22 cellular contexts compared by ENCODE assay signal in genomic region chr19:58382997-58383603, GRCh38. TPM values are rescaled to one million over a fixed set of nuclear protein-coding genes. Genes with fewer than 3 reads are reported as not detected.
DNase-seq lines count a peak whose midpoint lies in the region; ATAC-seq, FAIRE-seq and TF ChIP-seq lines count a peak whose summit lies in the region.
"Had no signal": no experiment of that assay in that cellular context is flagged by ENCODE, and none has a peak within 500 bp of the region (broad histone marks: within the 10 kb centered on the region; RNA-seq: fewer than 3 reads in every experiment).

No MANE protein-coding gene starts in this region.

- H3K27ac Mint-ChIP-seq in IgD-negative memory B cell (peak overlapping the region in 2 of 3 donors; percentile 48 to 78), astrocyte (ENCODE audit: unreplicated experiment) (no peak overlapping the region)

- no peak for ATAC-seq in GM21786 (IDR thresholded peaks at IDR 0.05; ENCODE audit: unreplicated experiment)
- ATAC-seq: GM12878, left lung had no signal

- peaks cover 24 to 33% (median 25%) of the 10 kb centered on the region in 3 donors for H3K4me1 Mint-ChIP-seq in IgD-negative memory B cell
- H3K4me1 Mint-ChIP-seq in astrocyte (ENCODE audit: low read depth, unreplicated experiment), result peaks cover 16% of the 10 kb centered on the region

- H3K27me3 ChIP-seq in astrocyte (ENCODE audit: insufficient read depth, low read length) (no peaks in the 10 kb centered on the region), osteoblast (ENCODE audit: insufficient read depth, low read length) (no peaks in the 10 kb centered on the region)
- H3K27me3 ChIP-seq in effector memory CD4-positive, alpha-beta T cell (replicated peaks; ENCODE audit: control insufficient read depth, insufficient read depth, low read length, poor library complexity, severe bottlenecking), result no peaks in the 10 kb centered on the region
- H3K27me3 ChIP-seq: left lung had no signal

- no peaks in the 10 kb centered on the region for H3K9me3 ChIP-seq in astrocyte (ENCODE audit: insufficient read depth, low read depth, low read length)
- no peaks in the 10 kb centered on the region for H3K9me3 ChIP-seq in osteoblast (ENCODE audit: low read depth, low read length)
- no peaks in the 10 kb centered on the region for H3K9me3 ChIP-seq in effector memory CD4-positive, alpha-beta T cell (ENCODE audit: control insufficient read depth, low read length)
- H3K9me3 ChIP-seq: left lung had no signal

- H3K4me1 ChIP-seq in astrocyte (ENCODE audit: insufficient read depth, low read length), result peaks cover 24% of the 10 kb centered on the region
- peaks cover 30% of the 10 kb centered on the region for H3K4me1 ChIP-seq in osteoblast (ENCODE audit: insufficient read depth, low read length)
- H3K4me1 ChIP-seq in effector memory CD4-positive, alpha-beta T cell (ENCODE audit: control insufficient read depth, insufficient read depth, low read length, poor library complexity, severe bottlenecking), result peaks cover 40% of the 10 kb centered on the region

- H3K4me2 ChIP-seq in astrocyte (ENCODE audit: low read length) (no peak overlapping the region), osteoblast (ENCODE audit: insufficient read depth, low read length) (no peak overlapping the region)

- peak overlapping the region in 2 of 4 donors; percentile 44 to 90 for H3K4me3 Mint-ChIP-seq in IgD-negative memory B cell
- peak overlapping the region; percentile 92 for H3K4me3 Mint-ChIP-seq in astrocyte (ENCODE audit: unreplicated experiment)

- H3K36me3 ChIP-seq in astrocyte (ENCODE audit: insufficient read depth, low read length), result peaks cover under 1% of the 10 kb centered on the region
- peaks cover 2% of the 10 kb centered on the region for H3K36me3 ChIP-seq in osteoblast (ENCODE audit: insufficient read depth, low read length)
- H3K36me3 ChIP-seq in effector memory CD4-positive, alpha-beta T cell (ENCODE audit: control insufficient read depth, insufficient read depth, low read length), result no peaks in the 10 kb centered on the region

- no peak for TF ChIP-seq CTCF in astrocyte (IDR thresholded peaks at IDR 0.05; ENCODE audit: insufficient read depth, low read depth, low read length)
- TF ChIP-seq CTCF in osteoblast (IDR thresholded peaks at IDR 0.05; ENCODE audit: extremely low read depth, low read depth, low read length), result no peak

- no peak overlapping the region for H3K9ac ChIP-seq in astrocyte (ENCODE audit: low read length)
- H3K9ac ChIP-seq: GM23248 had no signal

- FAIRE-seq in astrocyte (lab: Jason Lieb, UNC), result no peak
- FAIRE-seq: G401.6, GM12878 had no signal

- no peaks in the 10 kb centered on the region for H3K9me3 Mint-ChIP-seq in IgD-negative memory B cell
- no peaks in the 10 kb centered on the region for H3K9me3 Mint-ChIP-seq in astrocyte (ENCODE audit: unreplicated experiment)

- H4K20me1 ChIP-seq in astrocyte (ENCODE audit: insufficient read depth, low read length) (peaks cover 10% of the 10 kb centered on the region), osteoblast (ENCODE audit: insufficient read depth, low read length) (peaks cover 8% of the 10 kb centered on the region)

- H3K27me3 Mint-ChIP-seq in IgD-negative memory B cell (no peaks in the 10 kb centered on the region), astrocyte (ENCODE audit: low read depth, unreplicated experiment) (no peaks in the 10 kb centered on the region)

- H3K36me3 Mint-ChIP-seq in IgD-negative memory B cell (peaks cover 2% of the 10 kb centered on the region), astrocyte (ENCODE audit: low read depth, unreplicated experiment) (peaks cover 3% of the 10 kb centered on the region)

- peak; percentile 60 for DNase-seq in activated effector memory CD4-positive, alpha-beta T cell treated with anti-CD3 and anti-CD28 coated beads, Interleukin-2, amount 50 U/mL, for 16 hours
- no peak for DNase-seq in activated effector memory CD4-positive, alpha-beta T cell treated with Interleukin-2 at 50 U/mL for 16 hours
- DNase-seq in astrocyte (ENCODE audit: low read depth) (no peak), osteoblast (ENCODE audit: insufficient read length, low spot score, missing footprints) (peak; percentile 10), DMS 273 (lab: John Stamatoyannopoulos, UW; ENCODE audit: unreplicated experiment) (no peak)
- no peak for DNase-seq in effector memory CD4-positive, alpha-beta T cell
- DNase-seq: Calu3; foreskin melanocyte; GM23248; NCI-H1436 treated with DMSO at 0.1 percent for 48 hours; stimulated activated CD4-positive, alpha-beta T cell treated with anti-CD3 and anti-CD28 coated beads, Interleukin-12 subunit alpha, Interleukin-12 subunit beta, amount 100 ng/mL, for 4 hours; stimulated activated naive CD4-positive, alpha-beta T cell; WERI-Rb-1 had no signal

- H3K4me3 ChIP-seq in astrocyte (ENCODE audit: insufficient read depth, low read depth, low read length), result no peak overlapping the region
- no peak overlapping the region for H3K4me3 ChIP-seq in osteoblast (ENCODE audit: insufficient read depth, low read length)
- no peak overlapping the region for H3K4me3 ChIP-seq in effector memory CD4-positive, alpha-beta T cell (ENCODE audit: insufficient read depth, low read depth, low read length, poor library complexity, severe bottlenecking)
- H3K4me3 ChIP-seq: GM12878, GM23248, left lung had no signal

- no peak overlapping the region for H3K27ac ChIP-seq in astrocyte (ENCODE audit: low read depth, low read length)
- H3K27ac ChIP-seq in osteoblast (ENCODE audit: low read depth, low read length), result no peak overlapping the region
- no peak overlapping the region for H3K27ac ChIP-seq in effector memory CD4-positive, alpha-beta T cell (ENCODE audit: insufficient read depth, low read length, poor library complexity, severe bottlenecking)
- H3K27ac ChIP-seq: GM23248, left lung, WERI-Rb-1 had no signal

- H2AFZ ChIP-seq in astrocyte (ENCODE audit: low read depth, low read length) (no peak overlapping the region), osteoblast (ENCODE audit: low read length) (no peak overlapping the region)
- H2AFZ ChIP-seq: GM23248 had no signal

- H3K79me2 ChIP-seq in astrocyte (ENCODE audit: insufficient read depth, low read length) (peaks cover 41% of the 10 kb centered on the region), osteoblast (ENCODE audit: insufficient read depth, low read length) (peaks cover 49% of the 10 kb centered on the region)

RNA-seq across cellular contexts. Expression of gene ZNF837, which starts 2.3 kb away (rescaled TPM):
- 8.0 TPM for polyA plus RNA-seq in IgD-negative memory B cell
- total RNA-seq in astrocyte (2.4 and 2.9 TPM in 2 replicates), osteoblast (4.4 and 4.7 TPM in 2 replicates)

RNA-seq across cellular contexts. Expression of gene RPS5, which starts 4.0 kb away (rescaled TPM):
- 1,545 TPM for polyA plus RNA-seq in IgD-negative memory B cell
- total RNA-seq in astrocyte (793 and 891 TPM in 2 replicates), osteoblast (1,166 and 1,239 TPM in 2 replicates)

RNA-seq across cellular contexts. Expression of gene RNF225, which starts 12.4 kb away (rescaled TPM):
- polyA plus RNA-seq in IgD-negative memory B cell, result not detected
- total RNA-seq in astrocyte (0.36 and 0.41 TPM in 2 replicates), osteoblast (not detected in 2 replicates)
- total RNA-seq: cerebellum, GM23248, myocyte, pulmonary artery endothelial cell, urinary bladder had no signal
- polyA plus RNA-seq: GM23248 had no signal

RNA-seq across cellular contexts. Expression of gene ZNF497, which starts 20.5 kb away (rescaled TPM):
- polyA plus RNA-seq in IgD-negative memory B cell, result 2.1 TPM
- total RNA-seq in astrocyte, result 0.43 and 0.55 TPM in 2 replicates
- 1.2 and 1.4 TPM in 2 replicates for total RNA-seq in osteoblast

RNA-seq across cellular contexts. Expression of gene ZNF584, which starts 25.3 kb away (rescaled TPM):
- 3.5 TPM for polyA plus RNA-seq in IgD-negative memory B cell
- total RNA-seq in astrocyte, result 11.7 and 12.7 TPM in 2 replicates
- 20.6 and 25.7 TPM in 2 replicates for total RNA-seq in osteoblast

Comparison
In these comparisons a context has a peak if more than half of its experiments do, and no peak if none do; other contexts are left out.
1. DNase-seq: peak in activated effector memory CD4-positive, alpha-beta T cell treated with anti-CD3 and anti-CD28 coated beads, Interleukin-2, amount 50 U/mL, for 16 hours (single experiment) and osteoblast (single experiment); none in activated effector memory CD4-positive, alpha-beta T cell treated with Interleukin-2 at 50 U/mL for 16 hours (single experiment), astrocyte (single experiment), DMS 273 (single experiment) and effector memory CD4-positive, alpha-beta T cell (0 of 3).